Comparison of ENCODE assay signal across 11 cellular contexts in genomic region chr3:189652042-189652441, GRCh38. TPM values are rescaled to one million over a fixed set of nuclear protein-coding genes. Genes with fewer than 3 reads are reported as not detected.
DNase-seq lines count a peak whose midpoint lies in the region; ATAC-seq and TF ChIP-seq lines count a peak whose summit lies in the region.
"Had no signal": no experiment of that assay in that cellular context is flagged by ENCODE, and none has a peak within 500 bp of the region (broad histone marks: within the 10 kb centered on the region; RNA-seq: fewer than 3 reads in every experiment).

No MANE protein-coding gene starts in this region.

- H3K36me3 ChIP-seq in ascending aorta = no peaks in the 10 kb centered on the region

- H3K27me3 Mint-ChIP-seq in activated CD8-positive, alpha-beta T cell treated with anti-CD3 and anti-CD28 coated beads for 36 hours = no peaks in the 10 kb centered on the region
- no peaks in the 10 kb centered on the region for H3K27me3 Mint-ChIP-seq in activated CD8-positive, alpha-beta T cell treated with anti-CD3 and anti-CD28 coated beads, Interleukin-2, amount 10 ng/mL, durations not matched to agents 7 days and 5 days (ENCODE audit: low read depth)
- no peaks in the 10 kb centered on the region for H3K27me3 Mint-ChIP-seq in progenitor cell of endocrine pancreas
- H3K27me3 Mint-ChIP-seq: dendritic cell treated with granulocyte-macrophage colony-stimulating factor and Interleukin-4, amounts not matched to agents 40 ng/mL and 50 ng/mL, for 4 days had no signal

- peak; percentile 27 for DNase-seq in activated CD8-positive, alpha-beta T cell treated with anti-CD3 and anti-CD28 coated beads for 36 hours
- DNase-seq in activated CD8-positive, alpha-beta T cell treated with anti-CD3 and anti-CD28 coated beads, Interleukin-2, amount 10 ng/mL, durations not matched to agents 7 days and 5 days = no peak
- peak; percentile 10 for DNase-seq in LHCN-M2 (ENCODE audit: low read depth)
- DNase-seq in ecto neural progenitor cell (ENCODE audit: low spot score) = peak; percentile 65
- DNase-seq in progenitor cell of endocrine pancreas (ENCODE audit: low spot score, unreplicated experiment) = peak; percentile 10
- DNase-seq in stimulated activated naive CD4-positive, alpha-beta T cell treated with Interleukin-2 at 50 U/mL for 16 hours (lab: John Stamatoyannopoulos, UW) = no peak
- no peak for DNase-seq in ascending aorta (ENCODE audit: low spot score in 2 of 2)
- no peak for DNase-seq in AML-193 (lab: John Stamatoyannopoulos, UW)
- DNase-seq: CD4-positive, CD25-positive, alpha-beta regulatory T cell had no signal

- POLR2A ChIA-PET in activated CD8-positive, alpha-beta T cell treated with anti-CD3 and anti-CD28 coated beads for 36 hours (lab: Charles Lee) = no interaction called here
- POLR2A ChIA-PET in activated CD8-positive, alpha-beta T cell treated with anti-CD3 and anti-CD28 coated beads, Interleukin-2, amount 10 ng/mL, durations not matched to agents 7 days and 5 days (lab: Charles Lee) = no interaction called here

- no peak overlapping the region for H3K4me3 ChIP-seq in ascending aorta

- no peak for ATAC-seq in activated CD8-positive, alpha-beta T cell treated with anti-CD3 and anti-CD28 coated beads for 36 hours
- no peak for ATAC-seq in activated CD8-positive, alpha-beta T cell treated with anti-CD3 and anti-CD28 coated beads, Interleukin-2, amount 10 ng/mL, durations not matched to agents 7 days and 5 days

- H3K36me3 Mint-ChIP-seq in activated CD8-positive, alpha-beta T cell treated with anti-CD3 and anti-CD28 coated beads for 36 hours (ENCODE audit: low read depth) = no peaks in the 10 kb centered on the region
- no peaks in the 10 kb centered on the region for H3K36me3 Mint-ChIP-seq in activated CD8-positive, alpha-beta T cell treated with anti-CD3 and anti-CD28 coated beads, Interleukin-2, amount 10 ng/mL, durations not matched to agents 7 days and 5 days (ENCODE audit: low read depth)
- H3K36me3 Mint-ChIP-seq in progenitor cell of endocrine pancreas (ENCODE audit: insufficient read depth) = no peaks in the 10 kb centered on the region
- H3K36me3 Mint-ChIP-seq: memory B cell had no signal

- intact Hi-C loops in activated CD8-positive, alpha-beta T cell treated with anti-CD3 and anti-CD28 coated beads for 36 hours (cut with micrococcal nuclease) = no loop called here
- intact Hi-C loops in ascending aorta (cut with DNase I) = no loop called here

- no peak overlapping the region for H3K4me3 Mint-ChIP-seq in activated CD8-positive, alpha-beta T cell treated with anti-CD3 and anti-CD28 coated beads for 36 hours
- H3K4me3 Mint-ChIP-seq in activated CD8-positive, alpha-beta T cell treated with anti-CD3 and anti-CD28 coated beads, Interleukin-2, amount 10 ng/mL, durations not matched to agents 7 days and 5 days = no peak overlapping the region
- H3K4me3 Mint-ChIP-seq in progenitor cell of endocrine pancreas (ENCODE audit: low read depth) = no peak overlapping the region
- H3K4me3 Mint-ChIP-seq: CD4-positive, CD25-positive, alpha-beta regulatory T cell; dendritic cell treated with granulocyte-macrophage colony-stimulating factor and Interleukin-4, amounts not matched to agents 40 ng/mL and 50 ng/mL, for 4 days; memory B cell had no signal

- no peaks in the 10 kb centered on the region for H3K27me3 ChIP-seq in ascending aorta

- peaks cover 13% of the 10 kb centered on the region for H3K9me3 Mint-ChIP-seq in activated CD8-positive, alpha-beta T cell treated with anti-CD3 and anti-CD28 coated beads for 36 hours
- no peaks in the 10 kb centered on the region for H3K9me3 Mint-ChIP-seq in activated CD8-positive, alpha-beta T cell treated with anti-CD3 and anti-CD28 coated beads, Interleukin-2, amount 10 ng/mL, durations not matched to agents 7 days and 5 days (ENCODE audit: insufficient read depth)
- H3K9me3 Mint-ChIP-seq in progenitor cell of endocrine pancreas (ENCODE audit: low read depth) = peaks cover 10% of the 10 kb centered on the region
- H3K9me3 Mint-ChIP-seq: dendritic cell treated with granulocyte-macrophage colony-stimulating factor and Interleukin-4, amounts not matched to agents 40 ng/mL and 50 ng/mL, for 4 days had no signal

- TF ChIP-seq CTCF in activated CD8-positive, alpha-beta T cell treated with anti-CD3 and anti-CD28 coated beads for 36 hours (IDR thresholded peaks at IDR 0.05) = peak; percentile 26
- TF ChIP-seq CTCF in progenitor cell of endocrine pancreas (IDR thresholded peaks at IDR 0.05; ENCODE audit: unreplicated experiment) (peak; percentile 57), ascending aorta (IDR thresholded peaks at IDR 0.05) (no peak)

- no peak overlapping the region for H3K27ac Mint-ChIP-seq in activated CD8-positive, alpha-beta T cell treated with anti-CD3 and anti-CD28 coated beads for 36 hours
- H3K27ac Mint-ChIP-seq in activated CD8-positive, alpha-beta T cell treated with anti-CD3 and anti-CD28 coated beads, Interleukin-2, amount 10 ng/mL, durations not matched to agents 7 days and 5 days = no peak overlapping the region
- no peak overlapping the region for H3K27ac Mint-ChIP-seq in progenitor cell of endocrine pancreas
- H3K27ac Mint-ChIP-seq: CD4-positive, CD25-positive, alpha-beta regulatory T cell; dendritic cell treated with granulocyte-macrophage colony-stimulating factor and Interleukin-4, amounts not matched to agents 40 ng/mL and 50 ng/mL, for 4 days; memory B cell had no signal

- no peaks in the 10 kb centered on the region for H3K4me1 ChIP-seq in ascending aorta

- H3K27ac ChIP-seq in ascending aorta = no peak overlapping the region

- CTCF ChIA-PET in activated CD8-positive, alpha-beta T cell treated with anti-CD3 and anti-CD28 coated beads for 36 hours (lab: Charles Lee) = interaction anchor here (0.6 to 1.6 kb wide), 5 partner anchors 8 to 296 kb away, joined by 3 to 6 read pairs (median 4); no protein-coding TSS in a partner anchor
- CTCF ChIA-PET in activated CD8-positive, alpha-beta T cell treated with anti-CD3 and anti-CD28 coated beads, Interleukin-2, amount 10 ng/mL, durations not matched to agents 7 days and 5 days (lab: Charles Lee) = interaction anchor here (0.8 kb wide), 1 partner anchor 12 kb away, joined by 5 read pairs; no protein-coding TSS in a partner anchor

- H3K4me1 Mint-ChIP-seq in activated CD8-positive, alpha-beta T cell treated with anti-CD3 and anti-CD28 coated beads for 36 hours (ENCODE audit: low read depth) = no peaks in the 10 kb centered on the region
- no peaks in the 10 kb centered on the region for H3K4me1 Mint-ChIP-seq in activated CD8-positive, alpha-beta T cell treated with anti-CD3 and anti-CD28 coated beads, Interleukin-2, amount 10 ng/mL, durations not matched to agents 7 days and 5 days (ENCODE audit: low read depth)
- no peaks in the 10 kb centered on the region for H3K4me1 Mint-ChIP-seq in progenitor cell of endocrine pancreas (ENCODE audit: low read depth)
- H3K4me1 Mint-ChIP-seq: CD4-positive, CD25-positive, alpha-beta regulatory T cell; memory B cell had no signal

- H3K9me3 ChIP-seq in ascending aorta = peaks cover 0 to 6% of the 10 kb centered on the region in 2 donors

RNA-seq across cellular contexts. Expression of gene TP63, which starts 20.9 kb away (rescaled TPM):
- total RNA-seq in activated CD8-positive, alpha-beta T cell treated with anti-CD3 and anti-CD28 coated beads for 36 hours = under 1 TPM; 0.07 to 0.23 TPM
- not detected for total RNA-seq in activated CD8-positive, alpha-beta T cell treated with anti-CD3 and anti-CD28 coated beads, Interleukin-2, amount 10 ng/mL, durations not matched to agents 7 days and 5 days
- total RNA-seq in LHCN-M2 (2014; rRNA removed) (0.06 and 0.34 TPM in 2 replicates), progenitor cell of endocrine pancreas (0.72 and 1.6 TPM in 2 replicates), ascending aorta (not detected)
- 0.07 TPM for polyA plus RNA-seq in LHCN-M2 (2012)

Comparison
In these comparisons a context has a peak if more than half of its experiments do, and no peak if none do; other contexts are left out.
1. DNase-seq: peak in activated CD8-positive, alpha-beta T cell treated with anti-CD3 and anti-CD28 coated beads for 36 hours (single experiment), LHCN-M2 (single experiment), ecto neural progenitor cell (single experiment) and progenitor cell of endocrine pancreas (single experiment); none in activated CD8-positive, alpha-beta T cell treated with anti-CD3 and anti-CD28 coated beads, Interleukin-2, amount 10 ng/mL, durations not matched to agents 7 days and 5 days (single experiment), stimulated activated naive CD4-positive, alpha-beta T cell treated with Interleukin-2 at 50 U/mL for 16 hours (single experiment), ascending aorta (0 of 2) and AML-193 (0 of 2).
2. CTCF ChIP-seq: peak in activated CD8-positive, alpha-beta T cell treated with anti-CD3 and anti-CD28 coated beads for 36 hours (single experiment) and progenitor cell of endocrine pancreas (single experiment); none in ascending aorta (0 of 3).